9 cellular contexts compared by ENCODE assay signal in the genomic region with DNA sequence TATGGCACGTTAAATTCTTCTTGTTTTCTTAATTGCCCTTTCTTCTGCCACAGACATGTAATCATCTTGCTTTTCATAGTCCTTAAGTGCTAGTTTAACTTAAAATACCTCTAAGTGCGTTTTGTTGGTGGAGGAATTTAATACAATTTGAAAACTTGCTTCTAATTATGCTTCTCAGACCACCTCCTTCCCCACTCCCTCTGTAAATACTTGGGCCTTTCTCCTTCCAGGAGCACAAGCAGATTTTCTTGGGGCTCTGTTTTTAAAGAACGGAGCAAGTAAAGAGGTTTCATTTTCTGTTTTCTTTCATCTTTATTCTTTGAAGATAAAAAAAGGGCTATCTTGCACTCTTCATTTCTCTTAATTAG. TPM values are rescaled to one million over a fixed set of nuclear protein-coding genes. Genes with fewer than 3 reads are reported as not detected.
DNase-seq lines count a peak whose midpoint lies in the region; ATAC-seq and TF ChIP-seq lines count a peak whose summit lies in the region.
"Had no signal": no experiment of that assay in that cellular context is flagged by ENCODE, and none has a peak within 500 bp of the region (broad histone marks: within the 10 kb centered on the region; RNA-seq: fewer than 3 reads in every experiment).

No MANE protein-coding gene starts in this region.

- no peak for TF ChIP-seq POLR2A in tibial nerve (IDR thresholded peaks at IDR 0.05)

- peak overlapping the region; percentile 63 for H3K4me2 ChIP-seq in PC-9

- POLR2A ChIA-PET in PC-9 (lab: Charles Lee; ENCODE audit: unreplicated experiment), result no interaction called here

- intact Hi-C loops in PC-9 (cut with micrococcal nuclease; ENCODE audit: unreplicated experiment), result no loop called here

- H3K9me3 ChIP-seq in PC-9 (ENCODE audit: insufficient read depth, low read depth) (no peaks in the 10 kb centered on the region), iPS-18a (ENCODE audit: control insufficient read depth, low read depth, low read length) (no peaks in the 10 kb centered on the region), tibial nerve (no peaks in the 10 kb centered on the region)

- H3K4me3 Mint-ChIP-seq in type B pancreatic cell, result no peak overlapping the region

- no peaks in the 10 kb centered on the region for H4K20me1 ChIP-seq in PC-9 (ENCODE audit: insufficient read depth)

- no peaks in the 10 kb centered on the region for H3K9me2 ChIP-seq in PC-9 (ENCODE audit: insufficient read depth)

- CTCF ChIA-PET in PC-9 (lab: Charles Lee), result no interaction called here

- DNase-seq in DMS 273 (lab: John Stamatoyannopoulos, UW; ENCODE audit: unreplicated experiment) (peak; percentile 21), DMS 273 treated with DMSO at 0.1 percent for 48 hours (lab: John Stamatoyannopoulos, UW) (no peak), PC-9 (no peak), tibial nerve (ENCODE audit: low spot score in 2 of 2) (no peak), NCI-H748 treated with DMSO at 0.1 percent for 48 hours (lab: John Stamatoyannopoulos, UW) (no peak), type B pancreatic cell (ENCODE audit: extremely low spot score, unreplicated experiment) (no peak)
- DNase-seq: activated T-cell treated with anti-CD3 and anti-CD28 coated beads, Interleukin-2, amount 50 U/mL, for 1 hour had no signal

- no peak overlapping the region for H3K27ac ChIP-seq in PC-9
- H3K27ac ChIP-seq in iPS-18a (ENCODE audit: low read length), result peak overlapping the region; percentile 91
- H3K27ac ChIP-seq in tibial nerve, result peak overlapping the region; percentile 46 to 87 (median 73)

- H3K36me3 Mint-ChIP-seq in type B pancreatic cell, result peaks cover 31% of the 10 kb centered on the region

- no peak overlapping the region for H3K27ac Mint-ChIP-seq in type B pancreatic cell

- peak overlapping the region; percentile 72 for H3K9ac ChIP-seq in iPS-18a (ENCODE audit: low read length)

- H3K4me1 Mint-ChIP-seq in type B pancreatic cell (ENCODE audit: unreplicated experiment), result peaks cover 9% of the 10 kb centered on the region

- H3F3A ChIP-seq in PC-9 (ENCODE audit: insufficient read depth, low read depth), result no peaks in the 10 kb centered on the region

- BruUV-seq in PC-9 (replicated peaks; lab: Mats Ljungman, UMichigan), result no TSS peak

- peaks cover 6% of the 10 kb centered on the region for H3K9me3 Mint-ChIP-seq in type B pancreatic cell

- no peak for TF ChIP-seq EP300 in tibial nerve (IDR thresholded peaks at IDR 0.05)

- H3K27me3 Mint-ChIP-seq in type B pancreatic cell, result no peaks in the 10 kb centered on the region

- no peak overlapping the region for H2AFZ ChIP-seq in PC-9

- TF ChIP-seq CTCF in PC-9 (conservative IDR thresholded peaks at IDR 0.05), result no peak
- no peak for TF ChIP-seq CTCF in tibial nerve (IDR thresholded peaks at IDR 0.05)
- TF ChIP-seq CTCF in type B pancreatic cell (conservative IDR thresholded peaks at IDR 0.05), result no peak

- 5 to 11% methylated on average over 3 of the region's 3 CpGs for WGBS in tibial nerve, 2 donors

- no peak for ATAC-seq in GM21528 (IDR thresholded peaks at IDR 0.05; ENCODE audit: low FRiP score, unreplicated experiment)

- H3K4me3 ChIP-seq in PC-9 (peak overlapping the region; percentile 36; the same call in 1 of the 2 replicates), iPS-18a (ENCODE audit: low read length) (peak overlapping the region; percentile 96), tibial nerve (peak overlapping the region; percentile 31 to 55 (median 46))

- H3K27me3 ChIP-seq in PC-9 (ENCODE audit: insufficient read depth, low read depth) (no peaks in the 10 kb centered on the region), iPS-18a (ENCODE audit: control insufficient read depth, insufficient read depth, low read length) (no peaks in the 10 kb centered on the region), tibial nerve (no peaks in the 10 kb centered on the region)

- H3K4me1 ChIP-seq in PC-9 (replicated peaks; ENCODE audit: insufficient read depth), result no peaks in the 10 kb centered on the region
- peaks cover 62% of the 10 kb centered on the region for H3K4me1 ChIP-seq in iPS-18a (ENCODE audit: control insufficient read depth, low read depth, low read length)
- peaks cover 0 to 18% (median 3%) of the 10 kb centered on the region in 4 donors for H3K4me1 ChIP-seq in tibial nerve

- H3K36me3 ChIP-seq in PC-9 (ENCODE audit: low read depth) (no peaks in the 10 kb centered on the region), iPS-18a (ENCODE audit: control insufficient read depth, low read depth, low read length) (peaks cover 31% of the 10 kb centered on the region), tibial nerve (no peaks in the 10 kb centered on the region)

- no peaks in the 10 kb centered on the region for H3K79me2 ChIP-seq in PC-9 (ENCODE audit: low read depth)

RNA-seq across cellular contexts. Expression of a gene that starts 0.6 kb away (rescaled TPM):
- total RNA-seq in PC-9 (2021), result 0.15 and 0.40 TPM in 2 replicates
- 10 to 100 TPM; 49.6 to 61.3 (median 54.3) TPM for total RNA-seq in tibial nerve
- 7.1 and 91.8 TPM in 2 replicates for total RNA-seq in type B pancreatic cell (ENCODE audit: low replicate concordance)

Comparison
In these comparisons a context has a peak if more than half of its experiments do, and no peak if none do; other contexts are left out.
1. H3K4me3 ChIP-seq: peak in every context shown above with its lines; median percentile 96 in iPS-18a; 46 in tibial nerve; 36 in PC-9.